ENCODE assay signal across 9 cellular contexts in genomic region chr2:165985120-165985519, GRCh38.
"Had no signal": no experiment of that assay in that cellular context is flagged by ENCODE, and none has a peak within 500 bp of the region (broad histone marks: within the 10 kb centered on the region; RNA-seq: fewer than 3 reads in every experiment).

No MANE protein-coding gene starts in this region.

- H3K4me1 Mint-ChIP-seq: IgD-negative memory B cell had no signal

- DNase-seq: GOT3, H9, HCEC 1CT, HFFc6, Kasumi-1, KG1 had no signal

- H3K4me3 Mint-ChIP-seq: H9, HFFc6, IgD-negative memory B cell had no signal

- H3K27ac Mint-ChIP-seq: H9, HFFc6, IgD-negative memory B cell had no signal

- FAIRE-seq: H54, HTR-8/SVneo had no signal

- H3K9me3 Mint-ChIP-seq: H9, HFFc6 had no signal
